Comparison of ENCODE assay signal across 16 cellular contexts in genomic region chr9:120941046-120941770, GRCh38. TPM values are rescaled to one million over a fixed set of nuclear protein-coding genes. Genes with fewer than 3 reads are reported as not detected.
A peak's percentile ranks its signal among the peaks of the same experiment; 100 is the strongest.
DNase-seq lines count a peak whose midpoint lies in the region; ATAC-seq and TF ChIP-seq lines count a peak whose summit lies in the region.
"Had no signal": no experiment of that assay in that cellular context is flagged by ENCODE, and none has a peak within 500 bp of the region (broad histone marks: within the 10 kb centered on the region; RNA-seq: fewer than 3 reads in every experiment).

No MANE protein-coding gene starts in this region.

- H3K27ac ChIP-seq in GM23248 (peak overlapping the region; percentile 36), stomach (peak overlapping the region in 3 of 5 donors; percentile 39 to 75 (median 61))

- H3K4me3 ChIP-seq in GM23248 (peak overlapping the region; percentile 23; the same call in 1 of the 2 replicates), adipocyte (ENCODE audit: low read length) (peak overlapping the region; percentile 25), fibroblast of villous mesenchyme (ENCODE audit: low read depth, low read length) (no peak overlapping the region), stomach (no peak overlapping the region)
- H3K4me3 ChIP-seq: mucosa of descending colon had no signal

- DNase-seq in GM23248 = peak; percentile 86
- peak; percentile 62 for DNase-seq in adipocyte (ENCODE audit: low read depth)
- DNase-seq in fibroblast of villous mesenchyme (ENCODE audit: low read depth) = peak; percentile 60
- DNase-seq in stomach = no peak
- DNase-seq in NCI-H1694 treated with DMSO at 0.1 percent for 48 hours (lab: John Stamatoyannopoulos, UW) = no peak
- DNase-seq: activated CD8-positive, alpha-beta memory T cell treated with anti-CD3 and anti-CD28 coated beads for 24 hours; activated naive CD4-positive, alpha-beta T cell; CD8-positive, alpha-beta memory T cell; cerebellar nuclear complex; mucosa of descending colon; NCI-H1694; SIG-M5; stimulated activated naive CD8-positive, alpha-beta T cell treated with anti-CD3 and anti-CD28 coated beads, Interleukin-15, Interleukin-2, amounts not matched to agents 100 U/mL and 50 U/mL, for 24 hours had no signal

- in situ Hi-C loops in GM23248 (cut with MboI) = no loop called here

- TF ChIP-seq CTCF in fibroblast of villous mesenchyme (IDR thresholded peaks at IDR 0.05; ENCODE audit: insufficient read depth, low read depth, low read length) (no peak), stomach (IDR thresholded peaks at IDR 0.05) (no peak)

- intact Hi-C loops in stomach (cut with DNase I; ENCODE audit: low total_unique reads) = no loop called here

- peaks cover 18% of the 10 kb centered on the region; the same call in 1 of the 2 replicates for H3F3A ChIP-seq in GM23248 (ENCODE audit: insufficient read depth)

- no peaks in the 10 kb centered on the region for H4K20me1 ChIP-seq in GM23248 (ENCODE audit: insufficient read depth)

- peak overlapping the region; percentile 57 for H3K4me2 ChIP-seq in GM23248 (ENCODE audit: unreplicated experiment)

- no peaks in the 10 kb centered on the region for H3K27me3 ChIP-seq in GM23248 (replicated peaks; ENCODE audit: insufficient read depth)
- H3K27me3 ChIP-seq in adipocyte (replicated peaks; ENCODE audit: control insufficient read depth, insufficient read depth, low read length) = no peaks in the 10 kb centered on the region
- no peaks in the 10 kb centered on the region for H3K27me3 ChIP-seq in stomach

- ATAC-seq in GM21825 (IDR thresholded peaks at IDR 0.05; ENCODE audit: unreplicated experiment) (no peak), GM18511 (IDR thresholded peaks at IDR 0.05; ENCODE audit: unreplicated experiment) (no peak), GM18498 (IDR thresholded peaks at IDR 0.05; ENCODE audit: unreplicated experiment) (no peak)
- ATAC-seq: mucosa of descending colon; stimulated activated naive CD8-positive, alpha-beta T cell treated with anti-CD3 and anti-CD28 coated beads, Interleukin-15, Interleukin-2, amounts not matched to agents 100 U/mL and 50 U/mL, for 24 hours had no signal

- H2AFZ ChIP-seq in GM23248 = peak overlapping the region; percentile 45

- TF ChIP-seq EP300 in stomach (IDR thresholded peaks at IDR 0.05) = no peak

- no peaks in the 10 kb centered on the region for H3K79me2 ChIP-seq in GM23248 (ENCODE audit: insufficient read depth)

- TF ChIP-seq POLR2A in stomach (IDR thresholded peaks at IDR 0.05) = no peak

- H3K4me1 ChIP-seq in GM23248 (ENCODE audit: insufficient read depth) (peaks cover 41% of the 10 kb centered on the region), adipocyte (ENCODE audit: control insufficient read depth, insufficient read depth, low read length) (peaks cover 57% of the 10 kb centered on the region), stomach (peaks cover 13 to 46% (median 29%) of the 10 kb centered on the region in 4 donors)

- no peaks in the 10 kb centered on the region for H3K9me3 ChIP-seq in GM23248 (ENCODE audit: low read depth)
- H3K9me3 ChIP-seq in adipocyte (ENCODE audit: control insufficient read depth, low read length) = no peaks in the 10 kb centered on the region
- no peaks in the 10 kb centered on the region for H3K9me3 ChIP-seq in stomach
- H3K9me3 ChIP-seq: mucosa of descending colon had no signal

- no peak overlapping the region; the same call in 1 of the 2 replicates for H3K9ac ChIP-seq in GM23248
- H3K9ac ChIP-seq in adipocyte (ENCODE audit: low read length) = peak overlapping the region; percentile 11

- WGBS in GM23248 (ENCODE audit: low coverage in 1 of 2, low lambda C conversion rate in 2 of 2, missing lambda C conversion rate in 2 of 2), 2 experiments = 5 to 9% methylated on average over 6 of the region's 6 CpGs
- 82 to 92% (median 84%) methylated on average over 6 of the region's 6 CpGs for WGBS in stomach, 5 donors

- no peaks in the 10 kb centered on the region for H3K36me3 ChIP-seq in GM23248 (ENCODE audit: low read depth)
- no peaks in the 10 kb centered on the region for H3K36me3 ChIP-seq in adipocyte (ENCODE audit: control insufficient read depth, insufficient read depth, low read length, severe bottlenecking)
- H3K36me3 ChIP-seq in stomach = no peaks in the 10 kb centered on the region

- no peaks in the 10 kb centered on the region for H3K9me2 ChIP-seq in GM23248 (ENCODE audit: insufficient read depth)

RNA-seq across cellular contexts. Expression of gene TRAF1, which starts 14.6 kb away (rescaled TPM):
- total RNA-seq in GM23248 (2014; rRNA removed; shearing (Covaris generic)) = 0.38 and 0.54 TPM in 2 replicates
- polyA plus RNA-seq in GM23248 (2016; fragmentation: Nextera tagmentation; extraction: Ambion mirVana) (0.54 and 0.75 TPM in 2 replicates), stomach (1 to 10 TPM; 2.3 to 6.8 (median 3.7) TPM)
- total RNA-seq in fibroblast of villous mesenchyme (0.86 and 1.6 TPM in 2 replicates), stomach (10 to 100 TPM in 1 of 5 donors, 1 to 10 TPM in 3, under 1 TPM in 1; 0.58 to 10.3 (median 2.8) TPM)

Comparison
In these comparisons a context has a peak if more than half of its experiments do, and no peak if none do; other contexts are left out.
1. DNase-seq: peak in GM23248 (single experiment), adipocyte (single experiment) and fibroblast of villous mesenchyme (single experiment); none in stomach (single experiment) and NCI-H1694 treated with DMSO at 0.1 percent for 48 hours (single experiment).
2. H3K4me3 ChIP-seq: peak in GM23248 (single experiment) and adipocyte (single experiment); none in fibroblast of villous mesenchyme (single experiment) and stomach (0 of 4).